ENCODE assay signal across 9 cellular contexts in genomic region chr10:71608863-71609768, GRCh38.
DNase-seq lines count a peak whose midpoint lies in the region; ATAC-seq and TF ChIP-seq lines count a peak whose summit lies in the region.
"Had no signal": no experiment of that assay in that cellular context is flagged by ENCODE, and none has a peak within 500 bp of the region (broad histone marks: within the 10 kb centered on the region; RNA-seq: fewer than 3 reads in every experiment).

No MANE protein-coding gene starts in this region.

- H3K4me1 ChIP-seq in aorta (ENCODE audit: control insufficient read depth in 1 of 2, insufficient read depth in 2 of 2, low read length in 2 of 2) = no peaks in the 10 kb centered on the region

- TF ChIP-seq CTCF in LNCaP clone FGC (IDR thresholded peaks at IDR 0.05; ENCODE audit: control insufficient read depth, extremely low read depth, insufficient read depth) (peak; percentile 90), progenitor cell of endocrine pancreas (IDR thresholded peaks at IDR 0.05; ENCODE audit: unreplicated experiment) (peak; percentile 85)

- H3K9me3 ChIP-seq in aorta (ENCODE audit: control insufficient read depth, low read length) = no peaks in the 10 kb centered on the region

- DNase-seq in DMS53 treated with DMSO at 0.1 percent for 48 hours (lab: John Stamatoyannopoulos, UW; ENCODE audit: unreplicated experiment) = peak; percentile 40
- no peak for DNase-seq in LNCaP clone FGC (ENCODE audit: low read depth)
- DNase-seq in SKM-1 (lab: John Stamatoyannopoulos, UW; ENCODE audit: unreplicated experiment) = peak; percentile 70
- peak; percentile 68 for DNase-seq in activated naive CD8-positive, alpha-beta T cell treated with anti-CD3 and anti-CD28 coated beads for 36 hours
- peak; percentile 89 for DNase-seq in Right ventricle myocardium superior
- DNase-seq in progenitor cell of endocrine pancreas (ENCODE audit: low spot score, unreplicated experiment) = peak; percentile 73
- DNase-seq in aorta = peak; percentile 85 to 93

- ATAC-seq in Right ventricle myocardium superior (ENCODE audit: poor library complexity) = peak; percentile 66
- ATAC-seq in aorta (ENCODE audit: low FRiP score) = no peak
- ATAC-seq in HG03460 (IDR thresholded peaks at IDR 0.05; ENCODE audit: unreplicated experiment) = no peak

- H3K27me3 ChIP-seq in aorta (ENCODE audit: control insufficient read depth in 1 of 2, insufficient read depth in 2 of 2, low read length in 1 of 2) = no peaks in the 10 kb centered on the region

- intact Hi-C loops in Right ventricle myocardium superior (cut with DNase I) (no loop called here), aorta (cut with DNase I) (no loop called here)

- H3K4me3 ChIP-seq in LNCaP clone FGC (ENCODE audit: low read depth, low read length) (no peak overlapping the region), aorta (ENCODE audit: low read length in 2 of 2) (no peak overlapping the region)

- 52 to 58% methylated on average over 16 to 19 of the region's 19 CpGs for WGBS in aorta, 2 donors

- peaks cover 3% of the 10 kb centered on the region for H3K27me3 Mint-ChIP-seq in activated naive CD8-positive, alpha-beta T cell treated with anti-CD3 and anti-CD28 coated beads for 36 hours
- H3K27me3 Mint-ChIP-seq in progenitor cell of endocrine pancreas = peaks cover 14% of the 10 kb centered on the region
- H3K27me3 Mint-ChIP-seq: activated naive CD8-positive, alpha-beta T cell had no signal

- H3K27ac Mint-ChIP-seq in activated naive CD8-positive, alpha-beta T cell treated with anti-CD3 and anti-CD28 coated beads for 36 hours = no peak overlapping the region
- H3K27ac Mint-ChIP-seq in progenitor cell of endocrine pancreas = peak overlapping the region; percentile 63
- H3K27ac Mint-ChIP-seq: activated naive CD8-positive, alpha-beta T cell had no signal

- H3K36me3 Mint-ChIP-seq in activated naive CD8-positive, alpha-beta T cell treated with anti-CD3 and anti-CD28 coated beads for 36 hours = no peaks in the 10 kb centered on the region
- no peaks in the 10 kb centered on the region for H3K36me3 Mint-ChIP-seq in progenitor cell of endocrine pancreas (ENCODE audit: insufficient read depth)
- H3K36me3 Mint-ChIP-seq: activated naive CD8-positive, alpha-beta T cell had no signal

- no peaks in the 10 kb centered on the region for H3K9me3 Mint-ChIP-seq in activated naive CD8-positive, alpha-beta T cell treated with anti-CD3 and anti-CD28 coated beads for 36 hours
- H3K9me3 Mint-ChIP-seq in progenitor cell of endocrine pancreas (ENCODE audit: low read depth) = no peaks in the 10 kb centered on the region

- no peak overlapping the region for H3K4me3 Mint-ChIP-seq in activated naive CD8-positive, alpha-beta T cell treated with anti-CD3 and anti-CD28 coated beads for 36 hours
- no peak overlapping the region for H3K4me3 Mint-ChIP-seq in progenitor cell of endocrine pancreas (ENCODE audit: low read depth)
- H3K4me3 Mint-ChIP-seq: activated naive CD8-positive, alpha-beta T cell had no signal

- H3K27ac ChIP-seq in aorta (ENCODE audit: low read depth in 1 of 2, low read length in 2 of 2) = no peak overlapping the region

- H3K4me1 Mint-ChIP-seq in activated naive CD8-positive, alpha-beta T cell treated with anti-CD3 and anti-CD28 coated beads for 36 hours = no peaks in the 10 kb centered on the region
- no peaks in the 10 kb centered on the region for H3K4me1 Mint-ChIP-seq in progenitor cell of endocrine pancreas (ENCODE audit: low read depth)

- H3K36me3 ChIP-seq in aorta (ENCODE audit: control insufficient read depth in 1 of 2, insufficient read depth in 2 of 2, low read length in 1 of 2) = no peaks in the 10 kb centered on the region
